ENCODE assay signal across 8 cellular contexts in genomic region chr2:45681675-45682074, GRCh38. TPM values are rescaled to one million over a fixed set of nuclear protein-coding genes. Genes with fewer than 3 reads are reported as not detected.
DNase-seq lines count a peak whose midpoint lies in the region; ATAC-seq and TF ChIP-seq lines count a peak whose summit lies in the region.

No MANE protein-coding gene starts in this region.

- no peaks in the 10 kb centered on the region for H3K27me3 ChIP-seq in CD4-positive, alpha-beta T cell (ENCODE audit: control insufficient read depth, insufficient read depth, low read length)

- no peak for TF ChIP-seq CTCF in GM13976 (IDR thresholded peaks at IDR 0.05; ENCODE audit: borderline replicate concordance, control extremely low read depth, extremely low read depth, insufficient read depth, missing control alignments)
- no peak for TF ChIP-seq CTCF in HFFc6 (IDR thresholded peaks at IDR 0.05)
- no peak for TF ChIP-seq CTCF in CD4-positive, alpha-beta T cell (IDR thresholded peaks at IDR 0.05)

- peak overlapping the region; percentile 78 for H3K27ac Mint-ChIP-seq in HFFc6
- no peak overlapping the region for H3K27ac Mint-ChIP-seq in CD4-positive, alpha-beta T cell

- peak; percentile 43 for DNase-seq in GM13976 (ENCODE audit: low spot score)
- DNase-seq in HFFc6 = peak; percentile 90
- peak; percentile 96 for DNase-seq in RKO (ENCODE audit: low spot score)
- DNase-seq in foreskin melanocyte = peak; percentile 76
- DNase-seq in ureter (ENCODE audit: low spot score) = peak; percentile 54
- no peak for DNase-seq in CD4-positive, alpha-beta T cell
- no peak for DNase-seq in NCI-H2227 (lab: John Stamatoyannopoulos, UW; ENCODE audit: unreplicated experiment)
- DNase-seq in stimulated activated CD4-positive, alpha-beta T cell treated with anti-CD3 and anti-CD28 coated beads, Interleukin-2, amount 100 ng/mL, for 48 hours = no peak

- no peak overlapping the region for H3K27ac ChIP-seq in CD4-positive, alpha-beta T cell (ENCODE audit: low read depth, low read length)

- no peaks in the 10 kb centered on the region for H3K9me3 ChIP-seq in CD4-positive, alpha-beta T cell (ENCODE audit: control insufficient read depth, low read length)

- H3K27me3 Mint-ChIP-seq in HFFc6 (ENCODE audit: insufficient read depth) = no peaks in the 10 kb centered on the region
- H3K27me3 Mint-ChIP-seq in CD4-positive, alpha-beta T cell = no peaks in the 10 kb centered on the region

- no peak for ATAC-seq in CD4-positive, alpha-beta T cell (ENCODE audit: poor library complexity)

- H3K9me3 Mint-ChIP-seq in HFFc6 = no peaks in the 10 kb centered on the region
- no peaks in the 10 kb centered on the region for H3K9me3 Mint-ChIP-seq in CD4-positive, alpha-beta T cell

- in situ Hi-C loops in GM13976 (cut with MboI; ENCODE audit: low sequenced_read_pairs, unreplicated experiment) = no loop called here

- H3K4me3 Mint-ChIP-seq in HFFc6 = peak overlapping the region; percentile 57
- no peak overlapping the region for H3K4me3 Mint-ChIP-seq in CD4-positive, alpha-beta T cell

- intact Hi-C loops in CD4-positive, alpha-beta T cell (cut with DNase I, micrococcal nuclease) = no loop called here

- H3K36me3 Mint-ChIP-seq in HFFc6 (ENCODE audit: low read depth) = no peaks in the 10 kb centered on the region
- H3K36me3 Mint-ChIP-seq in CD4-positive, alpha-beta T cell (ENCODE audit: low read depth) = no peaks in the 10 kb centered on the region

- peaks cover 30% of the 10 kb centered on the region for H3K4me1 Mint-ChIP-seq in HFFc6 (ENCODE audit: low read depth)
- no peaks in the 10 kb centered on the region for H3K4me1 Mint-ChIP-seq in CD4-positive, alpha-beta T cell (ENCODE audit: low read depth)

- POLR2A ChIA-PET in CD4-positive, alpha-beta T cell (lab: Charles Lee) = no interaction called here

- CTCF ChIA-PET in CD4-positive, alpha-beta T cell (lab: Charles Lee) = no interaction called here

RNA-seq across cellular contexts. Expression of gene PRKCE, which starts 30.2 kb away (rescaled TPM):
- 10 to 100 TPM; 10.8 to 13.7 (median 12.0) TPM for total RNA-seq in HFFc6 (2021; fragmentation: NEBNext Ultra II Directional; extraction: Animal tissue kit (Norgen Biotek cat#: 25700))
- total RNA-seq in ureter = 54.3 TPM
- total RNA-seq in CD4-positive, alpha-beta T cell = 10 to 100 TPM; 24.9 to 26.2 TPM

Comparison
In these comparisons a context has a peak if more than half of its experiments do, and no peak if none do; other contexts are left out.
1. DNase-seq: peak in GM13976 (single experiment), HFFc6 (single experiment), RKO (single experiment), foreskin melanocyte (single experiment) and ureter (single experiment); none in CD4-positive, alpha-beta T cell (0 of 10), NCI-H2227 (single experiment) and stimulated activated CD4-positive, alpha-beta T cell treated with anti-CD3 and anti-CD28 coated beads, Interleukin-2, amount 100 ng/mL, for 48 hours (0 of 2).